Comparison of ENCODE assay signal across 20 cellular contexts in the genomic region with DNA sequence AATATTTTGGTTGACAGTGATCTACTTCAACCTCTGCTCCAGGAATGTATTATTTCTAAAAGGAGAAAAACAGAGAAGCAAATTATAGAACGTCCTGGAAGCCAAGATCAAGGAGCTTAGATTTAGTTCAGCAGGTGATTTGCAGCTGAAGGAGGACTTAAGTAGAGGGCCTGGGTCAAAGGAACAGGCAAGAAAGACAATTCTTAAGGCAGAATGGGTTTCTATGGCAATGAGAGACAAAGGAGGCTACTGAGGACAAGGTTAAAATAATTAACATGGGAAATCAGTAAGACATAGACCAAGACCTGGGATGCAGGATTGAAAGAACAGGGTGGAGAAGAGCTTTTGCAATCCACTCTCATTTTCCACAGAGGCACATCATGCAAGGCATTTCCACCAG. TPM values are rescaled to one million over a fixed set of nuclear protein-coding genes. Genes with fewer than 3 reads are reported as not detected.
DNase-seq lines count a peak whose midpoint lies in the region; TF ChIP-seq lines count a peak whose summit lies in the region.
"Had no signal": no experiment of that assay in that cellular context is flagged by ENCODE, and none has a peak within 500 bp of the region (broad histone marks: within the 10 kb centered on the region; RNA-seq: fewer than 3 reads in every experiment).

No MANE protein-coding gene starts in this region.

- H3K36me3 Mint-ChIP-seq in neural progenitor cell = peaks cover 8% of the 10 kb centered on the region

- H3K27me3 Mint-ChIP-seq in neural progenitor cell (ENCODE audit: insufficient read depth, low read depth) = peaks cover 4% of the 10 kb centered on the region
- H3K27me3 Mint-ChIP-seq: CD4-positive, alpha-beta T cell; IgD-negative memory B cell had no signal

- H3F3A ChIP-seq in PC-9 (ENCODE audit: insufficient read depth, low read depth) = no peaks in the 10 kb centered on the region
- peaks cover 9% of the 10 kb centered on the region for H3F3A ChIP-seq in neural progenitor cell (ENCODE audit: low read depth)

- H3K4me2 ChIP-seq in PC-9 (no peak overlapping the region), neural progenitor cell (no peak overlapping the region)
- H3K4me2 ChIP-seq: BLaER1 had no signal

- peak overlapping the region; percentile 87 for H3K27ac Mint-ChIP-seq in neural progenitor cell
- H3K27ac Mint-ChIP-seq: CD4-positive, alpha-beta T cell had no signal

- H3K4me1 Mint-ChIP-seq in neural progenitor cell = peaks cover 37% of the 10 kb centered on the region

- intact Hi-C loops in PC-9 (cut with micrococcal nuclease; ENCODE audit: unreplicated experiment) = loop anchor here (5.0 kb wide), 1 partner anchor 834 kb away; no protein-coding TSS in a partner anchor

- no peak overlapping the region for H3K9ac ChIP-seq in HUES6 (ENCODE audit: low read length)
- no peak overlapping the region for H3K9ac ChIP-seq in iPS-18a (ENCODE audit: low read length)
- no peak overlapping the region for H3K9ac ChIP-seq in neural progenitor cell
- H3K9ac ChIP-seq: BLaER1 had no signal

- BruUV-seq in PC-9 (replicated peaks; lab: Mats Ljungman, UMichigan) = no TSS peak

- H3K9me3 Mint-ChIP-seq in neural progenitor cell = no peaks in the 10 kb centered on the region
- H3K9me3 Mint-ChIP-seq: CD4-positive, alpha-beta T cell; IgD-negative memory B cell had no signal

- TF ChIP-seq CTCF in PC-9 (conservative IDR thresholded peaks at IDR 0.05) (no peak), neural progenitor cell (IDR thresholded peaks at IDR 0.05) (no peak), coronary artery (IDR thresholded peaks at IDR 0.05) (no peak)

- H2AFZ ChIP-seq in PC-9 = peak overlapping the region; percentile 36; the same call in 1 of the 2 replicates
- H2AFZ ChIP-seq in neural progenitor cell (replicated peaks) = no peak overlapping the region

- POLR2A ChIA-PET in PC-9 (lab: Charles Lee; ENCODE audit: unreplicated experiment) = no interaction called here

- no peak overlapping the region for H3K27ac ChIP-seq in HUES6 (ENCODE audit: low read depth, low read length)
- no peak overlapping the region for H3K27ac ChIP-seq in PC-9
- peak overlapping the region; percentile 45 for H3K27ac ChIP-seq in iPS-18a (ENCODE audit: low read length)
- H3K27ac ChIP-seq in neural progenitor cell = no peak overlapping the region
- no peak overlapping the region for H3K27ac ChIP-seq in coronary artery
- H3K27ac ChIP-seq: BLaER1, RWPE1, SK-N-MC had no signal

- H3K36me3 ChIP-seq in HUES6 (ENCODE audit: control insufficient read depth, insufficient read depth, low read length) (no peaks in the 10 kb centered on the region; the same call in 1 of the 2 replicates), PC-9 (ENCODE audit: low read depth) (0 out of 2 replicates have a peak, but pooled peaks cover 8% of the 10 kb centered on the region), iPS-18a (ENCODE audit: control insufficient read depth, low read depth, low read length) (peaks cover 5% of the 10 kb centered on the region), neural progenitor cell (no peaks in the 10 kb centered on the region)

- H3K4me1 ChIP-seq in HUES6 (ENCODE audit: control insufficient read depth, insufficient read depth, low read length) (peaks cover 16% of the 10 kb centered on the region), PC-9 (replicated peaks; ENCODE audit: insufficient read depth) (peaks cover 21% of the 10 kb centered on the region), iPS-18a (ENCODE audit: control insufficient read depth, low read depth, low read length) (peaks cover 19% of the 10 kb centered on the region), neural progenitor cell (peaks cover 18% of the 10 kb centered on the region)

- H3K4me3 Mint-ChIP-seq in neural progenitor cell = peak overlapping the region; percentile 65
- H3K4me3 Mint-ChIP-seq: CD4-positive, alpha-beta T cell had no signal

- CTCF ChIA-PET in PC-9 (lab: Charles Lee) = no interaction called here

- H3K9me3 ChIP-seq in HUES6 (ENCODE audit: control insufficient read depth, insufficient read depth, low read depth, low read length) = no peaks in the 10 kb centered on the region
- H3K9me3 ChIP-seq in PC-9 (ENCODE audit: insufficient read depth, low read depth) = no peaks in the 10 kb centered on the region
- no peaks in the 10 kb centered on the region for H3K9me3 ChIP-seq in iPS-18a (ENCODE audit: control insufficient read depth, low read depth, low read length)
- no peaks in the 10 kb centered on the region for H3K9me3 ChIP-seq in neural progenitor cell (ENCODE audit: low read depth)
- H3K9me3 ChIP-seq: BLaER1, HAP-1 had no signal

- DNase-seq in PC-9 (no peak), neural progenitor cell (ENCODE audit: low spot score) (peak; percentile 33), activated gamma-delta T cell (lab: John Stamatoyannopoulos, UW) (no peak), AML-193 (lab: John Stamatoyannopoulos, UW) (no peak), coronary artery (ENCODE audit: low spot score) (no peak)
- DNase-seq: CD4-positive, alpha-beta T cell; COR-L47; DMS79 treated with DMSO at 0.1 percent for 48 hours; NCI-H1105; NCI-H2029 treated with DMSO at 0.1 percent for 48 hours; NCI-H2171 treated with DMSO at 0.1 percent for 48 hours; NCI-H524 treated with DMSO at 0.1 percent for 48 hours; SHP77 treated with DMSO at 0.1 percent for 48 hours had no signal

- 0 out of 2 replicates have a peak, but pooled peaks cover 4% of the 10 kb centered on the region for H3K9me2 ChIP-seq in PC-9 (ENCODE audit: insufficient read depth)

- H3K27me3 ChIP-seq in HUES6 (ENCODE audit: control insufficient read depth, insufficient read depth, low read length) (no peaks in the 10 kb centered on the region), PC-9 (ENCODE audit: insufficient read depth, low read depth) (no peaks in the 10 kb centered on the region), iPS-18a (ENCODE audit: control insufficient read depth, insufficient read depth, low read length) (no peaks in the 10 kb centered on the region), neural progenitor cell (no peaks in the 10 kb centered on the region)
- H3K27me3 ChIP-seq: BLaER1 had no signal

- H4K20me1 ChIP-seq in PC-9 (ENCODE audit: insufficient read depth) = peaks cover 17% of the 10 kb centered on the region
- H4K20me1 ChIP-seq in neural progenitor cell (ENCODE audit: low read depth) = peaks cover 21% of the 10 kb centered on the region

- peak overlapping the region; percentile 10; the same call in 1 of the 2 replicates for H3K4me3 ChIP-seq in HUES6 (ENCODE audit: low read depth, low read length)
- no peak overlapping the region for H3K4me3 ChIP-seq in PC-9
- H3K4me3 ChIP-seq in iPS-18a (ENCODE audit: low read length) = no peak overlapping the region
- H3K4me3 ChIP-seq in neural progenitor cell = no peak overlapping the region
- H3K4me3 ChIP-seq in coronary artery = no peak overlapping the region
- H3K4me3 ChIP-seq: BLaER1, HAP-1, SK-N-MC had no signal

- H3K79me2 ChIP-seq in PC-9 (ENCODE audit: low read depth) (peaks cover 25% of the 10 kb centered on the region), neural progenitor cell (ENCODE audit: low read depth) (peaks cover 25% of the 10 kb centered on the region)

RNA-seq across cellular contexts. Expression of a gene that starts 2.4 kb away (rescaled TPM):
- total RNA-seq in PC-9 (2021) = 154 and 233 TPM in 2 replicates
- 72.6 and 105 TPM in 2 replicates for total RNA-seq in neural progenitor cell (ENCODE audit: low replicate concordance)

RNA-seq across cellular contexts. Expression of a gene that starts 36.6 kb away (rescaled TPM):
- total RNA-seq in PC-9 (2021) (19.0 and 26.3 TPM in 2 replicates), neural progenitor cell (ENCODE audit: low replicate concordance) (1.6 and 4.8 TPM in 2 replicates)

RNA-seq across cellular contexts. Expression of a gene that starts 55.4 kb away (rescaled TPM):
- total RNA-seq in PC-9 (2021) = 298 and 375 TPM in 2 replicates
- total RNA-seq in neural progenitor cell (ENCODE audit: low replicate concordance) = 372 and 519 TPM in 2 replicates

RNA-seq across cellular contexts. Expression of a gene that starts 55.5 kb away (rescaled TPM):
- 22.7 and 25.0 TPM in 2 replicates for total RNA-seq in PC-9 (2021)
- total RNA-seq in neural progenitor cell (ENCODE audit: low replicate concordance) = 13.1 and 19.2 TPM in 2 replicates
